27 cellular contexts compared by ENCODE assay signal in the genomic region with DNA sequence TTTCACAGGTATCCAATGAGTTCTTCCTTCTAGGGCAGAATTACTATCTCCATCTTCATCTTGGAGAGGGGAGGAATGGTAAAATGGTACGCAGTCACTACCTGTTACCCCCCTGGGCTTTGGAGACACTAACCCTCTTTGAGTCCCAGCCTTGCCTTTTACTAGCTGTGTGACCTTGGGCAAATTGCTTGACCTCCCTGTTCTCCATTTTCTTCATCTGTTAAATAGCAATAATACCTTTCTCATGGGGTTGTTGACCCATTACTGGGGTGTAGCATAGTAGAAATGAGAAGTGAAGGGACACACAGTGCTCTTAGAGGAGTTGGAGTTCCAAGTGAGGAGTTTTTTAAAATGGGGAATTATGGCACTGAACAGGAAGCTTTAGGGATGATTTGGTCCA.
"Had no signal": no experiment of that assay in that cellular context is flagged by ENCODE, and none has a peak within 500 bp of the region (broad histone marks: within the 10 kb centered on the region; RNA-seq: fewer than 3 reads in every experiment).

No MANE protein-coding gene starts in this region.

- H3K4me1 ChIP-seq: colonic mucosa, esophagus squamous epithelium, gastrocnemius medialis, left lung, lower lobe of right lung had no signal

- H3K27me3 ChIP-seq: colonic mucosa, heart right ventricle had no signal

- H3K27ac ChIP-seq: colonic mucosa, epithelial cell of prostate, esophagus squamous epithelium, gastrocnemius medialis, heart right ventricle, left lung, lower lobe of right lung had no signal

- H3K27ac Mint-ChIP-seq: dendritic cell treated with granulocyte-macrophage colony-stimulating factor and Interleukin-4, amounts not matched to agents 40 ng/mL and 50 ng/mL, for 4 days; effector memory CD8-positive, alpha-beta T cell; endodermal cell; mesothelial cell of epicardium; naive B cell had no signal

- H3K36me3 ChIP-seq: colonic mucosa, esophagus squamous epithelium, gastrocnemius medialis, heart right ventricle, left lung, lower lobe of right lung had no signal

- ATAC-seq: effector memory CD8-positive, alpha-beta T cell; esophagus mucosa; gastrocnemius medialis; heart right ventricle; left cardiac atrium; left lung; left ventricle myocardium superior; lower lobe of right lung; mucosa of descending colon had no signal

- H3K4me3 ChIP-seq: colonic mucosa, esophagus squamous epithelium, gastrocnemius medialis, heart right ventricle, left lung, lower lobe of right lung, mucosa of descending colon had no signal

- H3K36me3 Mint-ChIP-seq: mesothelial cell of epicardium, naive B cell had no signal

- H3K4me3 Mint-ChIP-seq: dendritic cell treated with granulocyte-macrophage colony-stimulating factor and Interleukin-4, amounts not matched to agents 40 ng/mL and 50 ng/mL, for 4 days; effector memory CD8-positive, alpha-beta T cell; endodermal cell; mesothelial cell of epicardium had no signal

- DNase-seq: colonic mucosa; cortex of kidney; effector CD8-positive, alpha-beta T cell; effector memory CD8-positive, alpha-beta T cell; endodermal cell; erythroblast; esophagus squamous epithelium; foreskin fibroblast; foreskin melanocyte; gastrocnemius medialis; glutamatergic neuron; heart right ventricle; hippocampal formation; left cardiac atrium; left lung; left ventricle myocardium superior; lower lobe of right lung; mesenchymal stem cell; mucosa of descending colon; naive B cell had no signal

- H3K9me3 ChIP-seq: colonic mucosa, esophagus squamous epithelium, gastrocnemius medialis, heart right ventricle, left lung, lower lobe of right lung, mucosa of descending colon had no signal

- FAIRE-seq: endometrium, islet of Langerhans, keratinocyte had no signal

- H3K9me3 Mint-ChIP-seq: dendritic cell treated with granulocyte-macrophage colony-stimulating factor and Interleukin-4, amounts not matched to agents 40 ng/mL and 50 ng/mL, for 4 days; effector memory CD8-positive, alpha-beta T cell; endodermal cell; mesothelial cell of epicardium; naive B cell had no signal

- H3K4me1 Mint-ChIP-seq: naive B cell had no signal
